22 cellular contexts compared by ENCODE assay signal in genomic region chr1:244757091-244757939, GRCh38.
DNase-seq lines count a peak whose midpoint lies in the region; ATAC-seq, FAIRE-seq and TF ChIP-seq lines count a peak whose summit lies in the region.
"Had no signal": no experiment of that assay in that cellular context is flagged by ENCODE, and none has a peak within 500 bp of the region (broad histone marks: within the 10 kb centered on the region; RNA-seq: fewer than 3 reads in every experiment).

No MANE protein-coding gene starts in this region.

- dilution Hi-C loops in endothelial cell of umbilical vein (cut with MboI; ENCODE audit: extremely low pct_ligation_motif_present, low sequenced_read_pairs), result no loop called here

- H3K79me2 ChIP-seq in endothelial cell of umbilical vein (ENCODE audit: control insufficient read depth, insufficient read depth, low read length), result no peaks in the 10 kb centered on the region

- H3K4me1 ChIP-seq in endothelial cell of umbilical vein (ENCODE audit: control insufficient read depth, extremely low read depth, insufficient read depth, low read length), result no peaks in the 10 kb centered on the region
- H3K4me1 ChIP-seq: gastrocnemius medialis had no signal

- no peaks in the 10 kb centered on the region for H3K27me3 ChIP-seq in MG63
- H3K27me3 ChIP-seq in endothelial cell of umbilical vein (ENCODE audit: control insufficient read depth in 2 of 2, insufficient read depth in 2 of 2, low read length in 2 of 2), result no peaks in the 10 kb centered on the region
- H3K27me3 ChIP-seq: gastrocnemius medialis had no signal

- CTCF ChIA-PET in endothelial cell of umbilical vein (lab: Charles Lee), result interaction anchor here (1.2 to 1.3 kb wide), 3 partner anchors 77 to 285 kb away, joined by 3 to 4 read pairs (median 3); no protein-coding TSS in a partner anchor
- CTCF ChIA-PET in activated naive CD4-positive, alpha-beta T cell treated with anti-CD3 and anti-CD28 coated beads, Interleukin-2, amount 10 ng/mL, durations not matched to agents 7 days and 5 days (lab: Charles Lee), result no interaction called here

- no TSS peak for BruUV-seq in endothelial cell of umbilical vein (replicated peaks; lab: Mats Ljungman, UMichigan)

- H3K36me3 Mint-ChIP-seq in osteocyte (ENCODE audit: unreplicated experiment), result no peaks in the 10 kb centered on the region
- H3K36me3 Mint-ChIP-seq in activated naive CD4-positive, alpha-beta T cell treated with anti-CD3 and anti-CD28 coated beads, Interleukin-2, amount 10 ng/mL, durations not matched to agents 7 days and 5 days, result no peaks in the 10 kb centered on the region
- H3K36me3 Mint-ChIP-seq: CD14-positive monocyte had no signal

- no peak for TF ChIP-seq POLR2A in endothelial cell of umbilical vein (IDR thresholded peaks at IDR 0.05; ENCODE audit: low read depth, low read length)

- DNase-seq in D341Med (ENCODE audit: low spot score), result peak; percentile 26
- DNase-seq in MG63, result peak; percentile 47
- peak; percentile 8 for DNase-seq in endothelial cell of umbilical vein (ENCODE audit: low read depth, low spot score)
- DNase-seq in osteocyte (ENCODE audit: extremely low spot score, unreplicated experiment), result no peak
- no peak for DNase-seq in inferior parietal cortex (ENCODE audit: extremely low spot score)
- no peak for DNase-seq in activated naive CD4-positive, alpha-beta T cell treated with anti-CD3 and anti-CD28 coated beads, Interleukin-2, amount 10 ng/mL, durations not matched to agents 7 days and 5 days
- DNase-seq in activated CD4-positive, CD25-positive, alpha-beta regulatory T cell (lab: John Stamatoyannopoulos, UW), result no peak
- DNase-seq: activated naive CD4-positive, alpha-beta T cell treated with Interleukin-2 at 50 U/mL for 16 hours; DMS79 treated with DMSO at 0.1 percent for 48 hours; effector CD4-positive, alpha-beta T cell; gastrocnemius medialis; mesenchymal stem cell; NCI-H146; NCI-H524; stimulated activated naive CD4-positive, alpha-beta T cell had no signal

- ATAC-seq in HG02798 (IDR thresholded peaks at IDR 0.05; ENCODE audit: poor library complexity, unreplicated experiment), result no peak
- ATAC-seq: activated CD4-positive, CD25-positive, alpha-beta regulatory T cell treated with anti-CD3 and anti-CD28 coated beads, Interleukin-2, amount 50 U/mL, for 24 hours; gastrocnemius medialis had no signal

- intact Hi-C loops in endothelial cell of umbilical vein (cut with micrococcal nuclease), result no loop called here

- no peaks in the 10 kb centered on the region for H3K27me3 Mint-ChIP-seq in osteocyte (ENCODE audit: unreplicated experiment)
- peaks cover 7% of the 10 kb centered on the region for H3K27me3 Mint-ChIP-seq in activated naive CD4-positive, alpha-beta T cell treated with anti-CD3 and anti-CD28 coated beads, Interleukin-2, amount 10 ng/mL, durations not matched to agents 7 days and 5 days

- no peaks in the 10 kb centered on the region for H3K36me3 ChIP-seq in MG63
- no peaks in the 10 kb centered on the region for H3K36me3 ChIP-seq in endothelial cell of umbilical vein (ENCODE audit: control insufficient read depth in 2 of 2, extremely low read depth in 1 of 2, insufficient read depth in 2 of 2, low read length in 2 of 2)
- H3K36me3 ChIP-seq: gastrocnemius medialis, neutrophil had no signal

- no peak overlapping the region for H3K4me2 ChIP-seq in endothelial cell of umbilical vein (ENCODE audit: insufficient read depth, low read length)

- no peak overlapping the region for H3K4me3 Mint-ChIP-seq in osteocyte (ENCODE audit: unreplicated experiment)
- H3K4me3 Mint-ChIP-seq in activated naive CD4-positive, alpha-beta T cell treated with anti-CD3 and anti-CD28 coated beads, Interleukin-2, amount 10 ng/mL, durations not matched to agents 7 days and 5 days, result no peak overlapping the region
- H3K4me3 Mint-ChIP-seq: CD14-positive monocyte had no signal

- H3K4me1 Mint-ChIP-seq in osteocyte (ENCODE audit: unreplicated experiment), result peaks cover 18% of the 10 kb centered on the region
- no peaks in the 10 kb centered on the region for H3K4me1 Mint-ChIP-seq in activated naive CD4-positive, alpha-beta T cell treated with anti-CD3 and anti-CD28 coated beads, Interleukin-2, amount 10 ng/mL, durations not matched to agents 7 days and 5 days
- H3K4me1 Mint-ChIP-seq: CD14-positive monocyte had no signal

- H3K4me3 ChIP-seq in MG63, result no peak overlapping the region
- H3K4me3 ChIP-seq in endothelial cell of umbilical vein (replicated peaks in 1 of 3; ENCODE audit: insufficient read depth in 1 of 3, low read depth in 1 of 3, low read length in 3 of 3), result no peak overlapping the region
- H3K4me3 ChIP-seq: gastrocnemius medialis, skin epidermis had no signal

- H4K20me1 ChIP-seq in endothelial cell of umbilical vein (replicated peaks; ENCODE audit: control insufficient read depth, extremely low read depth, insufficient read depth, low read length), result no peaks in the 10 kb centered on the region

- H3K9me1 ChIP-seq in endothelial cell of umbilical vein (replicated peaks; ENCODE audit: control insufficient read depth, extremely low read depth, insufficient read depth, low read length), result no peaks in the 10 kb centered on the region

- no peaks in the 10 kb centered on the region for H3K9me3 Mint-ChIP-seq in osteocyte (ENCODE audit: unreplicated experiment)
- H3K9me3 Mint-ChIP-seq in activated naive CD4-positive, alpha-beta T cell treated with anti-CD3 and anti-CD28 coated beads, Interleukin-2, amount 10 ng/mL, durations not matched to agents 7 days and 5 days, result no peaks in the 10 kb centered on the region

- no peak overlapping the region for H3K9ac ChIP-seq in endothelial cell of umbilical vein (replicated peaks; ENCODE audit: extremely low read depth, insufficient read depth, low read length)

- H3K27ac ChIP-seq in endothelial cell of umbilical vein (ENCODE audit: insufficient read depth, low read depth, low read length), result no peak overlapping the region
- H3K27ac ChIP-seq: gastrocnemius medialis, neutrophil, skin epidermis had no signal

- FAIRE-seq in endothelial cell of umbilical vein (lab: Jason Lieb, UNC), result no peak
- FAIRE-seq: RCC 7860, urothelium cell line had no signal

- POLR2A ChIA-PET in endothelial cell of umbilical vein (lab: Charles Lee), result no interaction called here

- no peak overlapping the region for H2AFZ ChIP-seq in endothelial cell of umbilical vein (ENCODE audit: low read depth, low read length)

- TF ChIP-seq CTCF in endothelial cell of umbilical vein (IDR thresholded peaks at IDR 0.05; ENCODE audit: extremely low read depth in 1 of 2, insufficient read depth in 1 of 2, low read depth in 1 of 2, low read length in 2 of 2), result no peak
- TF ChIP-seq CTCF in osteocyte (IDR thresholded peaks at IDR 0.05), result no peak

- no peaks in the 10 kb centered on the region for H3K9me3 ChIP-seq in MG63
- H3K9me3 ChIP-seq in endothelial cell of umbilical vein (replicated peaks; ENCODE audit: control insufficient read depth, insufficient read depth, low read length), result no peaks in the 10 kb centered on the region
- H3K9me3 ChIP-seq: gastrocnemius medialis, neutrophil had no signal

- H3K27ac Mint-ChIP-seq in osteocyte (ENCODE audit: unreplicated experiment), result peak overlapping the region; percentile 69
- H3K27ac Mint-ChIP-seq in activated naive CD4-positive, alpha-beta T cell treated with anti-CD3 and anti-CD28 coated beads, Interleukin-2, amount 10 ng/mL, durations not matched to agents 7 days and 5 days, result no peak overlapping the region

TF ChIP-seq in endothelial cell of umbilical vein, 7 proteins besides CTCF, POLR2A, EP300 and RAD21:
- no peak for TF ChIP-seq FOS (IDR thresholded peaks at IDR 0.05; ENCODE audit: borderline replicate concordance, insufficient read depth, low read length)
- TF ChIP-seq EZH2 (IDR thresholded peaks at IDR 0.05; ENCODE audit: borderline replicate concordance, low read depth, low read length, severe bottlenecking), result no peak
- TF ChIP-seq MYC (IDR thresholded peaks at IDR 0.05; ENCODE audit: low read depth, low read length), result no peak
- TF ChIP-seq GATA2 (IDR thresholded peaks at IDR 0.05; ENCODE audit: insufficient read depth, insufficient read length, low read depth, low read length), result no peak
- TF ChIP-seq POLR2AphosphoS5 (IDR thresholded peaks at IDR 0.05; ENCODE audit: insufficient read depth, low read depth, low read length), result no peak
- TF ChIP-seq MAX (IDR thresholded peaks at IDR 0.05; ENCODE audit: insufficient read depth, insufficient read length), result no peak

Comparison
In these comparisons a context has a peak if more than half of its experiments do, and no peak if none do; other contexts are left out.
1. DNase-seq: peak in D341Med (single experiment), MG63 (single experiment) and endothelial cell of umbilical vein (single experiment); none in osteocyte (single experiment), inferior parietal cortex (single experiment), activated naive CD4-positive, alpha-beta T cell treated with anti-CD3 and anti-CD28 coated beads, Interleukin-2, amount 10 ng/mL, durations not matched to agents 7 days and 5 days (single experiment) and activated CD4-positive, CD25-positive, alpha-beta regulatory T cell (0 of 4).